In the genomic region with DNA sequence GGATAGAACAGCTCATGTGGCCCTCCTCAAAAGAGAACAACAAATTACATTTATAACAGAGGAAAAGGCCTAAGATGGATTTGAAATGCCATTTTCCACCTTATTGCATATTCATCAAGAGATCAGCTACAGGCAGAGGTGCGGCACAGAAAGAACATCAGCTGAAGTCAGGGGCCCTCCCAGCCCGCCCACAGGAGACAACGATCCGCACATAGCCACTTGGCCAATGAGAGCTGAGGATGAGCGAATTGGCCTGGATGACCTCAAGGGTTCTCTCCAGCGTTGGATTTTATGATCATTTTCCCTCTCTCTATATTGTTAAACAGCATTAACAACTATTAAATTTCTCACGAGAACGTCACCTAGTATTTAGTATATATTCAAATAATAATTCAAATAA, we compare ENCODE assay signal across 24 cellular contexts.
"Had no signal": no experiment of that assay in that cellular context is flagged by ENCODE, and none has a peak within 500 bp of the region (broad histone marks: within the 10 kb centered on the region; RNA-seq: fewer than 3 reads in every experiment).

No MANE protein-coding gene starts in this region.

- H3K4me3 Mint-ChIP-seq: effector memory CD8-positive, alpha-beta T cell; endodermal cell; mesothelial cell of epicardium; naive B cell had no signal

- H3K36me3 Mint-ChIP-seq: naive B cell had no signal

- ATAC-seq: effector memory CD8-positive, alpha-beta T cell; gastroesophageal sphincter; heart left ventricle; left cardiac atrium; left lung; left ventricle myocardium superior; lower lobe of right lung; mucosa of descending colon had no signal

- H3K27ac ChIP-seq: coronary artery, epithelial cell of prostate, esophagus muscularis mucosa, foreskin keratinocyte, gastroesophageal sphincter, hepatocyte, lower lobe of right lung had no signal

- H3K27ac Mint-ChIP-seq: effector memory CD8-positive, alpha-beta T cell; endodermal cell; mesothelial cell of epicardium; naive B cell had no signal

- H3K36me3 ChIP-seq: esophagus muscularis mucosa, gastroesophageal sphincter, left lung, lower lobe of right lung had no signal

- H3K4me2 ChIP-seq: hepatocyte had no signal

- DNase-seq: effector CD8-positive, alpha-beta T cell; effector memory CD8-positive, alpha-beta T cell; endodermal cell; foreskin keratinocyte; heart left ventricle; hypothalamus; left cardiac atrium; left lung; left ventricle myocardium superior; lower lobe of right lung; mesenchymal stem cell; mucosa of descending colon; naive B cell had no signal

- H2AFZ ChIP-seq: hepatocyte had no signal

- H3K4me3 ChIP-seq: coronary artery, esophagus muscularis mucosa, gastroesophageal sphincter, heart left ventricle, hepatocyte, left lung, lower lobe of right lung, mucosa of descending colon had no signal

- H3K9me3 ChIP-seq: esophagus muscularis mucosa, gastroesophageal sphincter, heart left ventricle, left lung, lower lobe of right lung, mucosa of descending colon had no signal

- FAIRE-seq: colon, endometrium, frontal cortex, islet of Langerhans, keratinocyte had no signal

- H3K9me3 Mint-ChIP-seq: effector memory CD8-positive, alpha-beta T cell; endodermal cell; mesothelial cell of epicardium had no signal

- H3K27me3 ChIP-seq: esophagus muscularis mucosa, foreskin keratinocyte, gastroesophageal sphincter, heart left ventricle, hepatocyte, left lung had no signal
